In genomic region chr2:240205348-240205747, GRCh38 we compare ENCODE assay signal across 8 cellular contexts.
A peak's percentile ranks its signal among the peaks of the same experiment; 100 is the strongest.
DNase-seq lines count a peak whose midpoint lies in the region; ATAC-seq and TF ChIP-seq lines count a peak whose summit lies in the region.

No MANE protein-coding gene starts in this region.

- peaks cover 35% of the 10 kb centered on the region for H3K4me1 Mint-ChIP-seq in nephron progenitor cell

- peaks cover 13% of the 10 kb centered on the region for H3K9me3 Mint-ChIP-seq in nephron progenitor cell

- H3K27ac Mint-ChIP-seq in nephron progenitor cell = no peak overlapping the region

- H3K27me3 Mint-ChIP-seq in nephron progenitor cell (ENCODE audit: low read depth, poor library complexity) = peaks cover 13% of the 10 kb centered on the region

- no peak for TF ChIP-seq CTCF in nephron progenitor cell (IDR thresholded peaks at IDR 0.05)

- no peaks in the 10 kb centered on the region for H3K36me3 Mint-ChIP-seq in nephron progenitor cell (ENCODE audit: low read depth)

- DNase-seq in AG08395 (ENCODE audit: low spot score) (peak; percentile 69), LHCN-M2 (ENCODE audit: low read depth) (peak; percentile 98), astrocyte of the hippocampus (ENCODE audit: low read depth, low spot score) (peak; percentile 73), non-pigmented ciliary epithelial cell (ENCODE audit: low read depth) (peak; percentile 19), nephron progenitor cell (no peak), NCI-H345 (lab: John Stamatoyannopoulos, UW) (no peak), COLO829 (ENCODE audit: low spot score) (no peak)

- H3K4me3 Mint-ChIP-seq in nephron progenitor cell = no peak overlapping the region

- no peak for ATAC-seq in GM18867 (IDR thresholded peaks at IDR 0.05; ENCODE audit: unreplicated experiment)

Comparison
In these comparisons a context has a peak if more than half of its experiments do, and no peak if none do; other contexts are left out.
1. DNase-seq: peak in AG08395 (single experiment), LHCN-M2 (single experiment), astrocyte of the hippocampus (single experiment) and non-pigmented ciliary epithelial cell (single experiment); none in nephron progenitor cell (single experiment), NCI-H345 (single experiment) and COLO829 (single experiment).